In genomic region chr1:85297855-85298629, GRCh38 we compare ENCODE assay signal across 1 cellular context.
TF ChIP-seq lines count a peak whose summit lies in the region.

No MANE protein-coding gene starts in this region.

TF ChIP-seq in HEK293, 187 proteins besides CTCF, POLR2A, EP300 and RAD21 (continued from another document):
- no peak for TF ChIP-seq ZNF26 (tag by site-specific recombination; IDR thresholded peaks at IDR 0.05)
- TF ChIP-seq, protein P1, sequence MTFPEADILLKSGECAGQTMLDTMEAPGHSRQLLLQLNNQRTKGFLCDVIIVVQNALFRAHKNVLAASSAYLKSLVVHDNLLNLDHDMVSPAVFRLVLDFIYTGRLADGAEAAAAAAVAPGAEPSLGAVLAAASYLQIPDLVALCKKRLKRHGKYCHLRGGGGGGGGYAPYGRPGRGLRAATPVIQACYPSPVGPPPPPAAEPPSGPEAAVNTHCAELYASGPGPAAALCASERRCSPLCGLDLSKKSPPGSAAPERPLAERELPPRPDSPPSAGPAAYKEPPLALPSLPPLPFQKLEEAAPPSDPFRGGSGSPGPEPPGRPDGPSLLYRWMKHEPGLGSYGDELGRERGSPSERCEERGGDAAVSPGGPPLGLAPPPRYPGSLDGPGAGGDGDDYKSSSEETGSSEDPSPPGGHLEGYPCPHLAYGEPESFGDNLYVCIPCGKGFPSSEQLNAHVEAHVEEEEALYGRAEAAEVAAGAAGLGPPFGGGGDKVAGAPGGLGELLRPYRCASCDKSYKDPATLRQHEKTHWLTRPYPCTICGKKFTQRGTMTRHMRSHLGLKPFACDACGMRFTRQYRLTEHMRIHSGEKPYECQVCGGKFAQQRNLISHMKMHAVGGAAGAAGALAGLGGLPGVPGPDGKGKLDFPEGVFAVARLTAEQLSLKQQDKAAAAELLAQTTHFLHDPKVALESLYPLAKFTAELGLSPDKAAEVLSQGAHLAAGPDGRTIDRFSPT (tag by site-specific recombination; IDR thresholded peaks at IDR 0.05): peak; percentile 98
- TF ChIP-seq SP2 (tag by site-specific recombination; IDR thresholded peaks at IDR 0.05): peak; percentile 25
- TF ChIP-seq YY1 (tag by site-specific recombination; IDR thresholded peaks at IDR 0.05): no peak
- peak; percentile 90 for TF ChIP-seq KLF8 (tag by site-specific recombination; IDR thresholded peaks at IDR 0.05)
- no peak for TF ChIP-seq SCRT2 (tag by site-specific recombination; IDR thresholded peaks at IDR 0.05)
- peak; percentile 91 for TF ChIP-seq MYNN (tag by site-specific recombination; IDR thresholded peaks at IDR 0.05; ENCODE audit: borderline replicate concordance)
- TF ChIP-seq ZNF791 (tag by site-specific recombination; IDR thresholded peaks at IDR 0.05): no peak
- peak; percentile 28 for TF ChIP-seq KLF9 (tag by site-specific recombination; IDR thresholded peaks at IDR 0.05; ENCODE audit: low read depth)
- TF ChIP-seq TRIM28 (IDR thresholded peaks at IDR 0.05; ENCODE audit: borderline replicate concordance, low read length): peak; percentile 95
- TF ChIP-seq, protein P2, sequence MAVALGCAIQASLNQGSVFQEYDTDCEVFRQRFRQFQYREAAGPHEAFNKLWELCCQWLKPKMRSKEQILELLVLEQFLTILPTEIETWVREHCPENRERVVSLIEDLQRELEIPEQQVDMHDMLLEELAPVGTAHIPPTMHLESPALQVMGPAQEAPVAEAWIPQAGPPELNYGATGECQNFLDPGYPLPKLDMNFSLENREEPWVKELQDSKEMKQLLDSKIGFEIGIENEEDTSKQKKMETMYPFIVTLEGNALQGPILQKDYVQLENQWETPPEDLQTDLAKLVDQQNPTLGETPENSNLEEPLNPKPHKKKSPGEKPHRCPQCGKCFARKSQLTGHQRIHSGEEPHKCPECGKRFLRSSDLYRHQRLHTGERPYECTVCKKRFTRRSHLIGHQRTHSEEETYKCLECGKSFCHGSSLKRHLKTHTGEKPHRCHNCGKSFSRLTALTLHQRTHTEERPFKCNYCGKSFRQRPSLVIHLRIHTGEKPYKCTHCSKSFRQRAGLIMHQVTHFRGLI (tag by site-specific recombination; IDR thresholded peaks at IDR 0.05): peak; percentile 62; the same call in 1 of the 2 replicates
- TF ChIP-seq ZFP69B (tag by site-specific recombination; IDR thresholded peaks at IDR 0.05): peak; percentile 95
- no peak for TF ChIP-seq ZNF621 (tag by site-specific recombination; IDR thresholded peaks at IDR 0.05)
- no peak for TF ChIP-seq ZNF311 (tag by site-specific recombination; IDR thresholded peaks at IDR 0.05; ENCODE audit: borderline replicate concordance)
- peak; percentile 98 for TF ChIP-seq ZNF501 (tag by site-specific recombination; IDR thresholded peaks at IDR 0.05)
- TF ChIP-seq ZNF324 (tag by site-specific recombination; IDR thresholded peaks at IDR 0.05): peak; percentile 92
- peak; percentile 89 for TF ChIP-seq ZBTB48 (tag by site-specific recombination; IDR thresholded peaks at IDR 0.05)
- TF ChIP-seq, protein P3, sequence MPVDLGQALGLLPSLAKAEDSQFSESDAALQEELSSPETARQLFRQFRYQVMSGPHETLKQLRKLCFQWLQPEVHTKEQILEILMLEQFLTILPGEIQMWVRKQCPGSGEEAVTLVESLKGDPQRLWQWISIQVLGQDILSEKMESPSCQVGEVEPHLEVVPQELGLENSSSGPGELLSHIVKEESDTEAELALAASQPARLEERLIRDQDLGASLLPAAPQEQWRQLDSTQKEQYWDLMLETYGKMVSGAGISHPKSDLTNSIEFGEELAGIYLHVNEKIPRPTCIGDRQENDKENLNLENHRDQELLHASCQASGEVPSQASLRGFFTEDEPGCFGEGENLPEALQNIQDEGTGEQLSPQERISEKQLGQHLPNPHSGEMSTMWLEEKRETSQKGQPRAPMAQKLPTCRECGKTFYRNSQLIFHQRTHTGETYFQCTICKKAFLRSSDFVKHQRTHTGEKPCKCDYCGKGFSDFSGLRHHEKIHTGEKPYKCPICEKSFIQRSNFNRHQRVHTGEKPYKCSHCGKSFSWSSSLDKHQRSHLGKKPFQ (tag by site-specific recombination; IDR thresholded peaks at IDR 0.05): peak; percentile 75
- TF ChIP-seq SP7 (tag by site-specific recombination; IDR thresholded peaks at IDR 0.05): peak; percentile 96
- no peak for TF ChIP-seq ZNF707 (tag by site-specific recombination; IDR thresholded peaks at IDR 0.05)
- TF ChIP-seq ZNF518A (tag by site-specific recombination; conservative IDR thresholded peaks at IDR 0.05; ENCODE audit: low read depth): peak; percentile 53
- 0 out of 2 replicates have a peak, but pooled peaks have one; percentile 62 for TF ChIP-seq KLF7 (tag by site-specific recombination; IDR thresholded peaks at IDR 0.05; ENCODE audit: borderline replicate concordance)
- TF ChIP-seq ZNF626 (tag by site-specific recombination; IDR thresholded peaks at IDR 0.05): no peak
- peak; percentile 82 for TF ChIP-seq ZBTB17 (tag by site-specific recombination; IDR thresholded peaks at IDR 0.05)
- TF ChIP-seq ZNF561 (tag by site-specific recombination; IDR thresholded peaks at IDR 0.05; ENCODE audit: borderline replicate concordance): peak; percentile 98
- TF ChIP-seq ZNF211 (tag by site-specific recombination; IDR thresholded peaks at IDR 0.05; ENCODE audit: low read depth): no peak
- TF ChIP-seq GLIS1 (tag by site-specific recombination; IDR thresholded peaks at IDR 0.05): peak; percentile 78
- no peak for TF ChIP-seq ZNF555 (tag by site-specific recombination; conservative IDR thresholded peaks at IDR 0.05)
- TF ChIP-seq ZNF221 (tag by site-specific recombination; IDR thresholded peaks at IDR 0.05; ENCODE audit: borderline replicate concordance): peak; percentile 43; the same call in 1 of the 2 replicates
- peak; percentile 15; the same call in 1 of the 2 replicates for TF ChIP-seq ZNF654 (tag by site-specific recombination; IDR thresholded peaks at IDR 0.05; ENCODE audit: low read depth)
- peak; percentile 87 for TF ChIP-seq ZNF660 (tag by site-specific recombination; IDR thresholded peaks at IDR 0.05)
- TF ChIP-seq ZNF175 (tag by site-specific recombination; IDR thresholded peaks at IDR 0.05): no peak
- no peak for TF ChIP-seq ZNF416 (tag by site-specific recombination; IDR thresholded peaks at IDR 0.05)
- TF ChIP-seq PRDM10 (tag by site-specific recombination; IDR thresholded peaks at IDR 0.05): peak; percentile 85
- TF ChIP-seq HOXD13 (CRISPR knock-in tag; IDR thresholded peaks at IDR 0.05; ENCODE audit: borderline replicate concordance): peak; percentile 93
- peak; percentile 94 for TF ChIP-seq PRDM4 (tag by site-specific recombination; IDR thresholded peaks at IDR 0.05)
- peak; percentile 81 for TF ChIP-seq ZNF341 (tag by site-specific recombination; IDR thresholded peaks at IDR 0.05; ENCODE audit: low read depth)
- no peak for TF ChIP-seq HOXA7 (CRISPR knock-in tag; IDR thresholded peaks at IDR 0.05; ENCODE audit: borderline replicate concordance)
- TF ChIP-seq ZNF19 (tag by site-specific recombination; IDR thresholded peaks at IDR 0.05; ENCODE audit: low read depth): 0 out of 2 replicates have a peak, but pooled peaks have one; percentile 83
- no peak for TF ChIP-seq ZNF48 (tag by site-specific recombination; IDR thresholded peaks at IDR 0.05)
- peak; percentile 90 for TF ChIP-seq KLF10 (tag by site-specific recombination; IDR thresholded peaks at IDR 0.05)
